ENCODE assay signal across 13 cellular contexts in genomic region chr11:128501008-128501407, GRCh38.
A peak's percentile ranks its signal among the peaks of the same experiment; 100 is the strongest.
DNase-seq lines count a peak whose midpoint lies in the region; ATAC-seq and TF ChIP-seq lines count a peak whose summit lies in the region.
"Had no signal": no experiment of that assay in that cellular context is flagged by ENCODE, and none has a peak within 500 bp of the region (broad histone marks: within the 10 kb centered on the region; RNA-seq: fewer than 3 reads in every experiment).

No MANE protein-coding gene starts in this region.

- no peaks in the 10 kb centered on the region; the same call in 1 of the 2 replicates for H4K20me1 ChIP-seq in SK-N-SH (ENCODE audit: insufficient read depth)

- H3K36me3 Mint-ChIP-seq in stimulated activated effector memory CD8-positive, alpha-beta T cell treated with anti-CD3 and anti-CD28 coated beads, Interleukin-12 subunit alpha, Interleukin-12 subunit beta, amount 100 ng/mL, for 72 hours = peaks cover 100% of the 10 kb centered on the region

- H3K27me3 ChIP-seq in SK-N-SH (ENCODE audit: insufficient read depth) = no peaks in the 10 kb centered on the region
- no peaks in the 10 kb centered on the region for H3K27me3 ChIP-seq in RWPE2 (ENCODE audit: insufficient read depth, poor library complexity, severe bottlenecking)
- no peaks in the 10 kb centered on the region for H3K27me3 ChIP-seq in esophagus squamous epithelium
- H3K27me3 ChIP-seq: ovary had no signal

- 0 out of 2 replicates have a peak overlapping the region, but pooled peaks have one; percentile 5 for H3K4me2 ChIP-seq in SK-N-SH

- H2AFZ ChIP-seq in SK-N-SH (ENCODE audit: low read depth) = no peak overlapping the region

- H3K36me3 ChIP-seq in SK-N-SH (replicated peaks in 1 of 2; ENCODE audit: control insufficient read depth in 1 of 2, insufficient read depth in 2 of 2, low read length in 1 of 2) (peaks cover 0 to 2% of the 10 kb centered on the region in 2 experiments), RWPE2 (ENCODE audit: low read depth) (peaks cover 74% of the 10 kb centered on the region), esophagus squamous epithelium (no peaks in the 10 kb centered on the region)
- H3K36me3 ChIP-seq: ovary had no signal

- intact Hi-C loops in esophagus squamous epithelium (cut with DNase I) (no loop called here), cardiac septum (cut with DNase I) (loop anchor here (5.0 kb wide), 1 partner anchor 34 kb away; no protein-coding TSS in a partner anchor)

- no peaks in the 10 kb centered on the region for H3K9me3 ChIP-seq in SK-N-SH
- H3K9me3 ChIP-seq in RWPE2 (ENCODE audit: severe bottlenecking) = no peaks in the 10 kb centered on the region
- H3K9me3 ChIP-seq in esophagus squamous epithelium = no peaks in the 10 kb centered on the region
- H3K9me3 ChIP-seq: ovary had no signal

- peaks cover 55% of the 10 kb centered on the region for H3F3A ChIP-seq in SK-N-SH (replicated peaks; ENCODE audit: insufficient read depth)

- H3K4me3 ChIP-seq in SK-N-SH (ENCODE audit: low read depth in 2 of 2, low read length in 1 of 2) = no peak overlapping the region
- H3K4me3 ChIP-seq in RWPE2 (ENCODE audit: severe bottlenecking) = no peak overlapping the region
- no peak overlapping the region for H3K4me3 ChIP-seq in esophagus squamous epithelium
- H3K4me3 ChIP-seq: ovary had no signal

- peak overlapping the region; percentile 84 for H3K4me3 Mint-ChIP-seq in stimulated activated effector memory CD8-positive, alpha-beta T cell treated with anti-CD3 and anti-CD28 coated beads, Interleukin-12 subunit alpha, Interleukin-12 subunit beta, amount 100 ng/mL, for 72 hours

- DNase-seq in SK-N-SH (no peak), RWPE2 (ENCODE audit: low spot score) (no peak), esophagus squamous epithelium (lab: John Stamatoyannopoulos, UW) (no peak), NCI-H774 (lab: John Stamatoyannopoulos, UW) (no peak), NCI-H526 treated with DMSO at 0.1 percent for 48 hours (lab: John Stamatoyannopoulos, UW) (no peak), cardiac septum (ENCODE audit: low spot score) (no peak)
- DNase-seq in stimulated activated effector memory CD8-positive, alpha-beta T cell treated with anti-CD3 and anti-CD28 coated beads, Interleukin-12 subunit alpha, Interleukin-12 subunit beta, amount 100 ng/mL, for 72 hours (ENCODE audit: low spot score in 2 of 2) = no peak
- DNase-seq: 8988T, DND-41, MM.1S, NCI-H524 treated with DMSO at 0.1 percent for 48 hours, ovary had no signal

- peak overlapping the region; percentile 96 for H3K27ac Mint-ChIP-seq in stimulated activated effector memory CD8-positive, alpha-beta T cell treated with anti-CD3 and anti-CD28 coated beads, Interleukin-12 subunit alpha, Interleukin-12 subunit beta, amount 100 ng/mL, for 72 hours

- peaks cover 97% of the 10 kb centered on the region for H3K4me1 Mint-ChIP-seq in stimulated activated effector memory CD8-positive, alpha-beta T cell treated with anti-CD3 and anti-CD28 coated beads, Interleukin-12 subunit alpha, Interleukin-12 subunit beta, amount 100 ng/mL, for 72 hours

- CTCF ChIA-PET in SK-N-SH (lab: Yijun Ruan, JAX) = interaction anchor here (0.7 to 1.1 kb wide), 2 partner anchors 210 to 343 kb away, joined by 3 read pairs; no protein-coding TSS in a partner anchor

- H3K9me2 ChIP-seq in SK-N-SH = no peaks in the 10 kb centered on the region

- WGBS in SK-N-SH (ENCODE audit: low lambda C conversion rate) = 97% methylated on average over 4 of the region's 4 CpGs
- WGBS in esophagus squamous epithelium, 2 donors = 56 to 72% methylated on average over 4 of the region's 4 CpGs

- ATAC-seq in SK-N-SH treated with all-trans-retinoic acid at 6 μM for 48 hours = no peak
- ATAC-seq in RWPE2 (ENCODE audit: low read depth) = no peak
- ATAC-seq in stimulated activated effector memory CD8-positive, alpha-beta T cell treated with anti-CD3 and anti-CD28 coated beads, Interleukin-12 subunit alpha, Interleukin-12 subunit beta, amount 100 ng/mL, for 72 hours = no peak

- TF ChIP-seq RAD21 in SK-N-SH (IDR thresholded peaks at IDR 0.05; ENCODE audit: low read length) = no peak

- H3K4me1 ChIP-seq in SK-N-SH (ENCODE audit: control insufficient read depth in 1 of 2, insufficient read depth in 2 of 2, low read depth in 1 of 2, low read length in 1 of 2) (peaks cover 52 to 69% of the 10 kb centered on the region in 2 experiments), RWPE2 (ENCODE audit: insufficient read depth, poor library complexity, severe bottlenecking) (peaks cover 91% of the 10 kb centered on the region), esophagus squamous epithelium (peaks cover 22 to 100% (median 59%) of the 10 kb centered on the region in 3 donors)

- POLR2A ChIA-PET in SK-N-SH (lab: Yijun Ruan, JAX) = no interaction called here

- peak overlapping the region; percentile 65; the same call in 1 of the 2 replicates for H3K9ac ChIP-seq in SK-N-SH

- TF ChIP-seq CTCF in SK-N-SH (IDR thresholded peaks at IDR 0.05) (no peak), RWPE2 (IDR thresholded peaks at IDR 0.05; ENCODE audit: poor library complexity, severe bottlenecking) (no peak), esophagus squamous epithelium (IDR thresholded peaks at IDR 0.05) (no peak)

- peaks cover 89% of the 10 kb centered on the region for H3K79me2 ChIP-seq in SK-N-SH (ENCODE audit: insufficient read depth)

- H3K27ac ChIP-seq in SK-N-SH (ENCODE audit: low read depth in 2 of 2, low read length in 1 of 2) = peak overlapping the region in 1 of 2 experiments; percentile 100; a peak in 2 of 4 replicates
- peak overlapping the region; percentile 93 for H3K27ac ChIP-seq in RWPE2 (ENCODE audit: poor library complexity, severe bottlenecking)
- H3K27ac ChIP-seq in esophagus squamous epithelium = peak overlapping the region; percentile 39 to 69 (median 60)

- no peak for TF ChIP-seq EP300 in SK-N-SH (IDR thresholded peaks at IDR 0.05; ENCODE audit: borderline replicate concordance in 1 of 2, low read depth in 1 of 2, low read length in 1 of 2)

- no peaks in the 10 kb centered on the region for H3K9me3 Mint-ChIP-seq in stimulated activated effector memory CD8-positive, alpha-beta T cell treated with anti-CD3 and anti-CD28 coated beads, Interleukin-12 subunit alpha, Interleukin-12 subunit beta, amount 100 ng/mL, for 72 hours

- no peak for TF ChIP-seq POLR2A in esophagus squamous epithelium (IDR thresholded peaks at IDR 0.05)

TF ChIP-seq in SK-N-SH, 30 proteins besides CTCF, POLR2A, EP300 and RAD21:
- no peak for TF ChIP-seq GATA2 (CRISPR knock-in tag; IDR thresholded peaks at IDR 0.05)

TF ChIP-seq in SK-N-SH treated with all-trans-retinoic acid at 6 μM for 48 hours, 23 proteins besides CTCF, POLR2A, EP300 and RAD21:
- TF ChIP-seq ISL1 (CRISPR knock-in tag; IDR thresholded peaks at IDR 0.05) (no peak), ZC3H10 (CRISPR knock-in tag; IDR thresholded peaks at IDR 0.05) (no peak), GLIS3 (CRISPR knock-in tag; IDR thresholded peaks at IDR 0.05) (no peak), ARNTL (CRISPR knock-in tag; IDR thresholded peaks at IDR 0.05; ENCODE audit: borderline replicate concordance, low read depth) (no peak), ZNF70 (CRISPR knock-in tag; IDR thresholded peaks at IDR 0.05) (no peak), ZFP3 (CRISPR knock-in tag; IDR thresholded peaks at IDR 0.05) (no peak), TOX (CRISPR knock-in tag; IDR thresholded peaks at IDR 0.05; ENCODE audit: borderline replicate concordance) (no peak), ESRRG (CRISPR knock-in tag; IDR thresholded peaks at IDR 0.05) (no peak), CREB5 (CRISPR knock-in tag; IDR thresholded peaks at IDR 0.05; ENCODE audit: low read depth) (no peak), TSHZ2 (CRISPR knock-in tag; IDR thresholded peaks at IDR 0.05) (no peak)
